Comparison of ENCODE assay signal across 6 cellular contexts in genomic region chr2:219946021-219946420, GRCh38.
"Had no signal": no experiment of that assay in that cellular context is flagged by ENCODE, and none has a peak within 500 bp of the region (broad histone marks: within the 10 kb centered on the region; RNA-seq: fewer than 3 reads in every experiment).

No MANE protein-coding gene starts in this region.

- H3K4me3 ChIP-seq: GM23338 had no signal

- H3K27ac Mint-ChIP-seq: GM23338, H9, IgD-negative memory B cell had no signal

- DNase-seq: H9, HCEC 1CT, KBM-7 had no signal

- H3K4me2 ChIP-seq: GM23338 had no signal

- H2AFZ ChIP-seq: GM23338 had no signal

- H3K27ac ChIP-seq: HL-60 had no signal

- H3K9me3 Mint-ChIP-seq: GM23338, H9 had no signal

- H3K4me3 Mint-ChIP-seq: GM23338, H9, IgD-negative memory B cell had no signal

- H3K4me1 Mint-ChIP-seq: IgD-negative memory B cell had no signal
